In the genomic region with DNA sequence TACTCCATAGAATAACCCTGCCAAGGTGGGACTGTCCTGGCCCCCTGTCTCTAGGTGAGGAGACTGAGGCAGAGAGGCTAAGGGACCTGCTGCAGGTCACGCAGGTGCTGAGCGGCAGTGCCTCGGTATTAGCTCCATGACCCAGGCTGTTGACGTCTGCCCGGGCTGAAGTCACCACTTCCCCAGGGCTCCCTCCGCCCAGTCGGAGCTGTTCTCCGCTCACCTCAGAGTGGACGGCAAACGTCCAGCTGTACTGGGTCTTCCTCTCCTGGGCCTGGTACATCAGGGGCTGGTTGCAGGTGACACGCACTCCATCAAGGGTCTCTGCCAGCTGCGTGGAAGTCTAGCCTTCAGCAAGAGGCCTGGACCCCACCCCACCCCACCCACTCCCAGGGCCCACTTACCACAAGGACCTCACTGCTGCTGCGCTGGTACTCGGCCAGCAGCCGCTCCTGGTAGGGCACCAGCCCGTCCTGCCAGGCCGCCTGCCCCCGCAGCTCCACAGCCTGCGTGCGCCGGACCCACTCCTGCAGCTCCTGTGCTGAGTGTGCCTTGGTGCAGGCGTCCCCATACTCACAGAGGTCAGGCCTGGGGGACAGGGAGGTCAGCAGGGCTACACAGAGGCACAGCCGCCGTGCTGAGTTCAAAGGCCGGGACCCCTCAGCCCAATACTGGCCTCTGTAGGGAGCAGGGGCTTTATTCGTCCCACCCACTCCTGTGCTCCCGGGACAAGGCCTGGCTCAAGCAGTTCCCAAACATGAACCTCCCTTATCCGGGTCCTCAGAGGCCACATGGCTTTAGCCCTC, we compare ENCODE assay signal across 1 cellular context.
TF ChIP-seq lines count a peak whose summit lies in the region.

No MANE protein-coding gene starts in this region.

TF ChIP-seq in HEK293T, 16 proteins besides CTCF, POLR2A, EP300 and RAD21 (continued from another document):
- TF ChIP-seq, protein P1, sequence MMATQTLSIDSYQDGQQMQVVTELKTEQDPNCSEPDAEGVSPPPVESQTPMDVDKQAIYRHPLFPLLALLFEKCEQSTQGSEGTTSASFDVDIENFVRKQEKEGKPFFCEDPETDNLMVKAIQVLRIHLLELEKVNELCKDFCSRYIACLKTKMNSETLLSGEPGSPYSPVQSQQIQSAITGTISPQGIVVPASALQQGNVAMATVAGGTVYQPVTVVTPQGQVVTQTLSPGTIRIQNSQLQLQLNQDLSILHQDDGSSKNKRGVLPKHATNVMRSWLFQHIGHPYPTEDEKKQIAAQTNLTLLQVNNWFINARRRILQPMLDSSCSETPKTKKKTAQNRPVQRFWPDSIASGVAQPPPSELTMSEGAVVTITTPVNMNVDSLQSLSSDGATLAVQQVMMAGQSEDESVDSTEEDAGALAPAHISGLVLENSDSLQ (IDR thresholded peaks at IDR 0.05) = no peak
- no peak for TF ChIP-seq ELF4 (IDR thresholded peaks at IDR 0.05)
- TF ChIP-seq HDGF (IDR thresholded peaks at IDR 0.05; ENCODE audit: borderline replicate concordance) = no peak
- no peak for TF ChIP-seq FOXA1 (IDR thresholded peaks at IDR 0.05)
- TF ChIP-seq LEF1 (IDR thresholded peaks at IDR 0.05; ENCODE audit: borderline replicate concordance) = no peak
- no peak for TF ChIP-seq L3MBTL2 (conservative IDR thresholded peaks at IDR 0.05)
- TF ChIP-seq FOXK2 (IDR thresholded peaks at IDR 0.05) = no peak
- TF ChIP-seq ARNT (IDR thresholded peaks at IDR 0.05) = no peak
- no peak for TF ChIP-seq ZNF384 (IDR thresholded peaks at IDR 0.05)
- no peak for TF ChIP-seq SUZ12 (IDR thresholded peaks at IDR 0.05)
- TF ChIP-seq TARDBP (IDR thresholded peaks at IDR 0.05) = no peak
